21 cellular contexts compared by ENCODE assay signal in the genomic region with DNA sequence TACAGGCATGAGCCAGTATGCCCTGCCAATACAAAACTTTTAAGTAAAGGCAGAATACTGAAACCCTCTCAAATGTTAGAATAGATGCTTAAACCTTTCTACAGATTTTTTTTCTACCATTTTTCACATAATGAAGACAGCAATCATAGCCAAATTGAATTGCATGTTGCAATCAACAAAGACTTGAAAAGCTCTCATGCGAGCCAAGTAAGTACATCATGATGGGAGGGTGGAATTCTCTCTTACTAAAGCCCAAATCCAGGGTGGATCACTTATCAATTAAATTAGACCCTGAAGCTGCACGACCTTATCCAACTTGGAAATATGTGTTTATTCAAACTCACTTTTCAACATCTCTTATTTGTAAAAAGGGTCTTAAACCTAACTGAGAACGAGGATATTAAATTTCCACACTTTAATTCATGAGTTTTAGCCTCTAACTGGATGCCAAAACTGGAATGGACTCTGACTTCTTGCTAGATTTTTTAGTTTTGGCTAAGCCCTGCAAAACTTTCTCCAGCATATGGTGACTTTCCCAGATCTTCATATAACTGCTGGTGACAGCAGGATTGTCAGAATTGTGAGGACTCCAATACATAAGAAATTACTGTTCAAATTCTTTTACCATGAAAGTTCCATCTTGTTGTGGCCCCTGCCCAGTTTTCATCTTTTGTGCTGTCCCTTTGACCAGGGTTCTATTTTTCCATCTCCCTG. TPM values are rescaled to one million over a fixed set of nuclear protein-coding genes. Genes with fewer than 3 reads are reported as not detected.
DNase-seq lines count a peak whose midpoint lies in the region; ATAC-seq and TF ChIP-seq lines count a peak whose summit lies in the region.
"Had no signal": no experiment of that assay in that cellular context is flagged by ENCODE, and none has a peak within 500 bp of the region (broad histone marks: within the 10 kb centered on the region; RNA-seq: fewer than 3 reads in every experiment).

No MANE protein-coding gene starts in this region.

- DNase-seq in DMS79 (lab: John Stamatoyannopoulos, UW) (peak; percentile 27), DMS79 treated with DMSO at 0.1 percent for 48 hours (lab: John Stamatoyannopoulos, UW) (no peak), GM23248 (peak; percentile 28), memory B cell (ENCODE audit: low spot score in 2 of 2) (no peak), NCI-H1436 (lab: John Stamatoyannopoulos, UW) (no peak), NCI-H1436 treated with DMSO at 0.1 percent for 48 hours (lab: John Stamatoyannopoulos, UW) (no peak)
- DNase-seq: COR-L47; GF-D8; GOT3; MM.1S; NCI-H1092; NCI-H2081; NCI-H510A; NCI-H748 treated with DMSO at 0.1 percent for 48 hours; NK-92 treated with Interleukin-12 subunit alpha and Interleukin-12 subunit beta, amount 100 ng/mL, for 24 hours; SHP77 had no signal

- H3K9me3 ChIP-seq in GM23248 (ENCODE audit: low read depth) = no peaks in the 10 kb centered on the region

- H3K4me3 Mint-ChIP-seq in brain = no peak overlapping the region
- no peak overlapping the region for H3K4me3 Mint-ChIP-seq in memory B cell
- H3K4me3 Mint-ChIP-seq: B cell had no signal

- H3K4me3 ChIP-seq in GM23248 = no peak overlapping the region
- H3K4me3 ChIP-seq: GM12878 had no signal

- H3K27me3 Mint-ChIP-seq in brain (no peaks in the 10 kb centered on the region), memory B cell (no peaks in the 10 kb centered on the region)
- H3K27me3 Mint-ChIP-seq: B cell had no signal

- H3K9ac ChIP-seq in GM23248 = no peak overlapping the region

- H4K20me1 ChIP-seq in GM23248 (ENCODE audit: insufficient read depth) = no peaks in the 10 kb centered on the region; the same call in 1 of the 2 replicates

- no peaks in the 10 kb centered on the region for H3K36me3 ChIP-seq in GM23248 (ENCODE audit: low read depth)

- H3K9me2 ChIP-seq in GM23248 (ENCODE audit: insufficient read depth) = no peaks in the 10 kb centered on the region

- in situ Hi-C loops in GM23248 (cut with MboI) = no loop called here

- no peak overlapping the region for H2AFZ ChIP-seq in GM23248

- H3K4me1 ChIP-seq in GM23248 (ENCODE audit: insufficient read depth) = no peaks in the 10 kb centered on the region

- H3F3A ChIP-seq in GM23248 (ENCODE audit: insufficient read depth) = peaks cover 4% of the 10 kb centered on the region; the same call in 1 of the 2 replicates

- no peak overlapping the region for H3K27ac ChIP-seq in GM23248
- H3K27ac ChIP-seq: 22Rv1 had no signal

- H3K9me3 Mint-ChIP-seq in brain (no peaks in the 10 kb centered on the region), memory B cell (no peaks in the 10 kb centered on the region)

- no peak overlapping the region for H3K4me2 ChIP-seq in GM23248 (ENCODE audit: unreplicated experiment)

- H3K27ac Mint-ChIP-seq in brain (peak overlapping the region in 4 of 5 experiments; percentile 22 to 62 (median 40)), memory B cell (peak overlapping the region; percentile 11)
- H3K27ac Mint-ChIP-seq: B cell had no signal

- no peak for TF ChIP-seq CTCF in brain (conservative IDR thresholded peaks at IDR 0.05)

- peaks cover 66% of the 10 kb centered on the region for H3K4me1 Mint-ChIP-seq in brain
- H3K4me1 Mint-ChIP-seq in memory B cell = peaks cover 12% of the 10 kb centered on the region

- ATAC-seq in memory B cell (ENCODE audit: low read depth) (no peak), GM21619 (IDR thresholded peaks at IDR 0.05; ENCODE audit: unreplicated experiment) (no peak)
- ATAC-seq: GM12878 had no signal

- WGBS in GM23248 (ENCODE audit: low coverage in 1 of 2, low lambda C conversion rate in 2 of 2, missing lambda C conversion rate in 2 of 2), 2 experiments = 23 to 42% methylated on average over 3 of the region's 3 CpGs

- H3K79me2 ChIP-seq in GM23248 (ENCODE audit: insufficient read depth) = peaks cover 86% of the 10 kb centered on the region

- peaks cover 3% of the 10 kb centered on the region for H3K36me3 Mint-ChIP-seq in brain
- no peaks in the 10 kb centered on the region for H3K36me3 Mint-ChIP-seq in memory B cell

- no peaks in the 10 kb centered on the region for H3K27me3 ChIP-seq in GM23248 (replicated peaks; ENCODE audit: insufficient read depth)

RNA-seq across cellular contexts. Expression of a gene that starts 53.7 kb away (rescaled TPM):
- 7.5 and 13.9 TPM in 2 replicates for total RNA-seq in GM23248 (2014; rRNA removed; shearing (Covaris generic))
- polyA plus RNA-seq in GM23248 (2016; fragmentation: Nextera tagmentation; extraction: Ambion mirVana) (7.6 and 8.9 TPM in 2 replicates), brain (ENCODE audit: insufficient read depth, low read depth, low replicate concordance) (43.0 TPM)

Comparison
In these comparisons a context has a peak if more than half of its experiments do, and no peak if none do; other contexts are left out.
1. DNase-seq: peak in DMS79 (single experiment) and GM23248 (single experiment); none in DMS79 treated with DMSO at 0.1 percent for 48 hours (single experiment), memory B cell (0 of 2), NCI-H1436 (single experiment) and NCI-H1436 treated with DMSO at 0.1 percent for 48 hours (single experiment).